In the genomic region with DNA sequence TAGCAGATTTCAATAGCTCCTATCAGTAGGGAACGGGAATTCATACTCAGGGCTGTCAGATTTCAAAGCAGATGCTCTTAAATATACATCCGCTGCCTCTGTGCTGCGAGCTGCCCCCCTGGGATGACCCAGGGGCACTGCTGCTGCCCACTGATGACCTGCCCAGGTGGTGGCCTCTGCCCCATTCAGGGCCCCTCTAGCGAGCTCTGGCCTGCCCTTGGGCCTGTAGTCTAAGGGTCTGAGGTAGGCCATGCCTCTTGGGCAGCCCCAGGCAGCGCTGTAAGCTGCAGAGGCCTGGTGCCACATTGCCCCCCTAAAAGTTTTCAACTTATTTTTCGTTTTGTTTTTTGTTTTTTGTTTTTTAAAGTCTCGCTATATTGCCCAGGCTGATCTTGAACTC, we compare ENCODE assay signal across 13 cellular contexts.
"Had no signal": no experiment of that assay in that cellular context is flagged by ENCODE, and none has a peak within 500 bp of the region (broad histone marks: within the 10 kb centered on the region; RNA-seq: fewer than 3 reads in every experiment).

No MANE protein-coding gene starts in this region.

- H3K27me3 ChIP-seq: colonic mucosa, ovary, stomach had no signal

- H3K9me3 Mint-ChIP-seq: activated CD4-positive, alpha-beta memory T cell treated with anti-CD3 and anti-CD28 coated beads, Interleukin-2, amount 10 ng/mL, durations not matched to agents 7 days and 5 days; activated naive CD8-positive, alpha-beta T cell treated with anti-CD3 and anti-CD28 coated beads for 36 hours; neural crest cell had no signal

- FAIRE-seq: kidney, small intestine had no signal

- H3K36me3 ChIP-seq: colonic mucosa, ovary had no signal

- DNase-seq: amniotic stem cell, T1000 had no signal

- H3K4me1 Mint-ChIP-seq: activated CD4-positive, alpha-beta memory T cell treated with anti-CD3 and anti-CD28 coated beads, Interleukin-2, amount 10 ng/mL, durations not matched to agents 7 days and 5 days; activated CD8-positive, alpha-beta memory T cell treated with anti-CD3 and anti-CD28 coated beads, Interleukin-2, amount 10 ng/mL, durations not matched to agents 7 days and 5 days; activated naive CD8-positive, alpha-beta T cell treated with anti-CD3 and anti-CD28 coated beads for 36 hours had no signal

- H3K9me3 ChIP-seq: colonic mucosa, left ventricle myocardium inferior, ovary, psoas muscle, stomach had no signal

- H3K36me3 Mint-ChIP-seq: activated CD8-positive, alpha-beta memory T cell treated with anti-CD3 and anti-CD28 coated beads, Interleukin-2, amount 10 ng/mL, durations not matched to agents 7 days and 5 days had no signal

- H3K4me1 ChIP-seq: colonic mucosa, psoas muscle had no signal

- H3K27me3 Mint-ChIP-seq: activated CD4-positive, alpha-beta memory T cell treated with anti-CD3 and anti-CD28 coated beads, Interleukin-2, amount 10 ng/mL, durations not matched to agents 7 days and 5 days; activated CD8-positive, alpha-beta memory T cell treated with anti-CD3 and anti-CD28 coated beads, Interleukin-2, amount 10 ng/mL, durations not matched to agents 7 days and 5 days; activated naive CD8-positive, alpha-beta T cell treated with anti-CD3 and anti-CD28 coated beads for 36 hours had no signal

- H3K27ac Mint-ChIP-seq: activated CD4-positive, alpha-beta memory T cell treated with anti-CD3 and anti-CD28 coated beads, Interleukin-2, amount 10 ng/mL, durations not matched to agents 7 days and 5 days; activated CD8-positive, alpha-beta memory T cell treated with anti-CD3 and anti-CD28 coated beads, Interleukin-2, amount 10 ng/mL, durations not matched to agents 7 days and 5 days; activated naive CD8-positive, alpha-beta T cell treated with anti-CD3 and anti-CD28 coated beads for 36 hours had no signal

- H3K4me3 ChIP-seq: colonic mucosa, left ventricle myocardium inferior, ovary, psoas muscle, stomach had no signal

- H3K4me3 Mint-ChIP-seq: activated CD4-positive, alpha-beta memory T cell treated with anti-CD3 and anti-CD28 coated beads, Interleukin-2, amount 10 ng/mL, durations not matched to agents 7 days and 5 days; activated CD8-positive, alpha-beta memory T cell treated with anti-CD3 and anti-CD28 coated beads, Interleukin-2, amount 10 ng/mL, durations not matched to agents 7 days and 5 days; activated naive CD8-positive, alpha-beta T cell treated with anti-CD3 and anti-CD28 coated beads for 36 hours had no signal

- H3K27ac ChIP-seq: colonic mucosa, left ventricle myocardium inferior, psoas muscle, stomach had no signal
